ENCODE assay signal across 7 cellular contexts in the genomic region with DNA sequence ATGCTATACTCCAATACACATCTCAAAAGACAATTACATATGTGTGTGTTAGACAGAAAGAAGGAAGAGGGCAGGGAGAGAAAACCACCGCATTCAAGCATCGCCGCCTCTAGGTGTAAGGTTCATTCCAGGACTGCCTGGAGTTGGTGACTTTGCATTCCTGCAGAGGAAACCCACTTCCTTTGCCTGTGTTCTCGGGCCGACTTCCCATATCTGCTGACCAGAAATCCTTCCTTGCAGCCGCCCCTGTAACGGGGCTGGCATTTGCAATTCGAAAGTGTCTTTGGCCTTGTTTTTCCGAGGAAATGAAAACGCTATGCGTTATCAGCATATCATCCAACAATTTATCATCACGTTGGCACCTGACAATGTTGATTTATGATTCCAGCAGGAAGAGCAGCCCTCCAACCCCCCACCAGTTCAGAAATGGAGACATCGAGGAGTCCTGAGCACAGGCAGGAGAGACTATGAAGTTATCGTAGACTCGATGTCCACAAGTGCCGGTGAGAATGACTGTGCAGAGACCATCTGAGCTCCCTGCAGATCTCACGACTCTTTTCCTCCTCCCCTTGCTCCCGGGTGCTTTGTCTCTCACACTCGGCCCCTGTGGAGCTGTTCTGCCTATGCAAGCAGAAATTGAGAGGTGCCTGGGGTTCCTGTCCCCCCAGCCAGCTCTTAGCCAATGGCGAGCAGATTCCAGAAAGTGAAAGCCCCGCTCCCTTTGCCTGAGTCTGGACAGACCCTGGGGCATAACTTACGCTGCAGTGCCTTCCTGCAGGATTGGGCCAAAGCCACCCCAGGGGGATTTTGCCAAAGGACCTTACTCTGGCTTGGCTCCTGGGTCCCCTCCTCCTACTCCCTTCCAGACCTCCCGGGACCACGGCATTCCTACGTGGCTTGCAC.
DNase-seq lines count a peak whose midpoint lies in the region; ATAC-seq, FAIRE-seq and TF ChIP-seq lines count a peak whose summit lies in the region.

No MANE protein-coding gene starts in this region.

- no peaks in the 10 kb centered on the region for H3K36me3 ChIP-seq in spleen

- TF ChIP-seq CTCF in spleen (IDR thresholded peaks at IDR 0.05 in 8 of 11, conservative IDR thresholded peaks at IDR 0.05 in 3 of 11): peak in 1 of 11 experiments; percentile 13

- H3K4me3 ChIP-seq in spleen: peak overlapping the region in 7 of 8 donors; percentile 13 to 61 (median 29)

- H3K9me3 Mint-ChIP-seq in activated naive CD8-positive, alpha-beta T cell treated with anti-CD3 and anti-CD28 coated beads, Interleukin-2, amount 50 U/mL, for 24 hours: no peaks in the 10 kb centered on the region

- no peak overlapping the region for H3K27ac Mint-ChIP-seq in activated naive CD8-positive, alpha-beta T cell treated with anti-CD3 and anti-CD28 coated beads, Interleukin-2, amount 50 U/mL, for 24 hours

- H3K36me3 Mint-ChIP-seq in activated naive CD8-positive, alpha-beta T cell treated with anti-CD3 and anti-CD28 coated beads, Interleukin-2, amount 50 U/mL, for 24 hours (ENCODE audit: low read depth): no peaks in the 10 kb centered on the region

- H3K4me1 Mint-ChIP-seq in activated naive CD8-positive, alpha-beta T cell treated with anti-CD3 and anti-CD28 coated beads, Interleukin-2, amount 50 U/mL, for 24 hours: peaks cover 12% of the 10 kb centered on the region

- H3K27me3 Mint-ChIP-seq in activated naive CD8-positive, alpha-beta T cell treated with anti-CD3 and anti-CD28 coated beads, Interleukin-2, amount 50 U/mL, for 24 hours: no peaks in the 10 kb centered on the region

- H3K4me3 Mint-ChIP-seq in activated naive CD8-positive, alpha-beta T cell treated with anti-CD3 and anti-CD28 coated beads, Interleukin-2, amount 50 U/mL, for 24 hours: peak overlapping the region; percentile 51

- WGBS in spleen, 5 donors: 10 to 18% (median 12%) methylated on average over 22 to 25 of the region's 25 CpGs

- FAIRE-seq in HTR-8/SVneo (lab: Jason Lieb, UNC): peak; percentile 4

- H3K4me1 ChIP-seq in spleen: peaks cover 0 to 25% (median 21%) of the 10 kb centered on the region in 6 donors

- H3K27me3 ChIP-seq in spleen (replicated peaks in 1 of 7): peaks cover 0 to 3% (median 0%) of the 10 kb centered on the region in 7 donors

- peak; percentile 45 for ATAC-seq in activated naive CD8-positive, alpha-beta T cell treated with anti-CD3 and anti-CD28 coated beads, Interleukin-2, amount 50 U/mL, for 24 hours
- ATAC-seq in GM18520 (IDR thresholded peaks at IDR 0.05; ENCODE audit: unreplicated experiment) (no peak), HG03025 (IDR thresholded peaks at IDR 0.05; ENCODE audit: low FRiP score, unreplicated experiment) (no peak)

- DNase-seq in HTR-8/SVneo (ENCODE audit: insufficient read length, low spot score) (peak; percentile 77), iPS-NIHi11 (ENCODE audit: low spot score) (peak; percentile 67), spleen (peak; percentile 73), NCI-H345 (lab: John Stamatoyannopoulos, UW) (no peak)
- peak; percentile 3 for DNase-seq in activated naive CD8-positive, alpha-beta T cell treated with anti-CD3 and anti-CD28 coated beads, Interleukin-2, amount 50 U/mL, for 24 hours

- intact Hi-C loops in spleen (cut with DNase I; ENCODE audit: low total_unique reads): loop anchor here (10.0 kb wide), 1 partner anchor 142 kb away; no protein-coding TSS in a partner anchor

- TF ChIP-seq POLR2A in spleen (IDR thresholded peaks at IDR 0.05): no peak

- H3K27ac ChIP-seq in spleen: peak overlapping the region in 5 of 8 donors; percentile 66 to 76 (median 74)

- H3K9me3 ChIP-seq in spleen: no peaks in the 10 kb centered on the region
